In genomic region chr1:11982010-11982392, GRCh38 we compare ENCODE assay signal across 9 cellular contexts. TPM values are rescaled to one million over a fixed set of nuclear protein-coding genes. Genes with fewer than 3 reads are reported as not detected.
DNase-seq lines count a peak whose midpoint lies in the region; ATAC-seq and TF ChIP-seq lines count a peak whose summit lies in the region.
"Had no signal": no experiment of that assay in that cellular context is flagged by ENCODE, and none has a peak within 500 bp of the region (broad histone marks: within the 10 kb centered on the region; RNA-seq: fewer than 3 reads in every experiment).

No MANE protein-coding gene starts in this region.

- TF ChIP-seq POLR2A in HCT116 (IDR thresholded peaks at IDR 0.05; ENCODE audit: borderline replicate concordance, extremely low read depth, insufficient read depth, insufficient read length): no peak

- H3K27me3 Mint-ChIP-seq in CD14-positive monocyte (ENCODE audit: low read depth in 3 of 3): peaks cover 0 to 2% (median 0%) of the 10 kb centered on the region in 3 donors
- H3K27me3 Mint-ChIP-seq in activated naive CD8-positive, alpha-beta T cell treated with anti-CD3 and anti-CD28 coated beads, Interleukin-2, amount 10 ng/mL, durations not matched to agents 7 days and 5 days: no peaks in the 10 kb centered on the region

- H2AFZ ChIP-seq in HCT116 (ENCODE audit: low read depth, low read length, poor library complexity, severe bottlenecking): no peak overlapping the region

- peak; percentile 56 for TF ChIP-seq RAD21 in HCT116 (IDR thresholded peaks at IDR 0.05; ENCODE audit: low read depth)

- H3K4me1 ChIP-seq in HCT116 (ENCODE audit: control insufficient read depth in 1 of 2, insufficient read depth in 2 of 2, low read length in 2 of 2): peaks cover 21 to 24% of the 10 kb centered on the region in 2 experiments

- H3K36me3 Mint-ChIP-seq in CD14-positive monocyte: peaks cover 33 to 42% of the 10 kb centered on the region in 2 donors
- peaks cover 16% of the 10 kb centered on the region for H3K36me3 Mint-ChIP-seq in activated naive CD8-positive, alpha-beta T cell treated with anti-CD3 and anti-CD28 coated beads, Interleukin-2, amount 10 ng/mL, durations not matched to agents 7 days and 5 days

- H3K27ac ChIP-seq in HCT116 (ENCODE audit: low read depth, low read length): no peak overlapping the region; the same call in 1 of the 2 replicates

- no peaks in the 10 kb centered on the region for H3K9me2 ChIP-seq in HCT116 (ENCODE audit: insufficient read depth)

- no peak for DNase-seq in CD14-positive monocyte (ENCODE audit: low spot score)
- DNase-seq in HCT116 (ENCODE audit: low read depth, low spot score): peak; percentile 34
- DNase-seq in activated naive CD8-positive, alpha-beta T cell treated with anti-CD3 and anti-CD28 coated beads, Interleukin-2, amount 10 ng/mL, durations not matched to agents 7 days and 5 days: no peak
- peak; percentile 51 to 58 for DNase-seq in lung microvascular endothelial cell (ENCODE audit: low read depth in 2 of 2)
- DNase-seq in LoVo (ENCODE audit: low spot score): no peak
- DNase-seq in A172 (ENCODE audit: low spot score): no peak
- DNase-seq: NCI-H1436 treated with DMSO at 0.1 percent for 48 hours had no signal

- H3K9me3 ChIP-seq in HCT116 (ENCODE audit: control insufficient read depth in 1 of 2, insufficient read depth in 1 of 2, low read depth in 1 of 2, low read length in 2 of 2): no peaks in the 10 kb centered on the region

- RAD21 ChIA-PET in HCT116 (lab: Charles Lee; ENCODE audit: low non-redundant PET in 1 of 2, low total read pairs in 2 of 2, uncharacterized antibody in 2 of 2, unreplicated experiment in 2 of 2): interaction anchor here (0.7 to 1.3 kb wide), 3 partner anchors 43 to 73 kb away, joined by 3 to 10 read pairs (median 4); no protein-coding TSS in a partner anchor

- TF ChIP-seq CTCF in CD14-positive monocyte (IDR thresholded peaks at IDR 0.05) (peak; percentile 32), HCT116 (IDR thresholded peaks at IDR 0.05 in 2 of 3, conservative IDR thresholded peaks at IDR 0.05 in 1 of 3; ENCODE audit: borderline replicate concordance in 1 of 3, insufficient read depth in 1 of 3, low read depth in 2 of 3, low read length in 2 of 3) (peak in 2 of 3 experiments; percentile 65 to 69; a peak in 4 of 6 replicates)

- 0 out of 2 replicates have a peak, but pooled peaks have one; percentile 18 for ATAC-seq in HCT116
- no peak for ATAC-seq in activated naive CD8-positive, alpha-beta T cell treated with anti-CD3 and anti-CD28 coated beads, Interleukin-2, amount 10 ng/mL, durations not matched to agents 7 days and 5 days (ENCODE audit: low read depth)
- no peak for ATAC-seq in HG02678 (IDR thresholded peaks at IDR 0.05; ENCODE audit: unreplicated experiment)
- ATAC-seq in activated CD4-positive, CD25-positive, alpha-beta regulatory T cell treated with anti-CD3 and anti-CD28 coated beads, Interleukin-2, amount 50 U/mL, for 24 hours: no peak

- H3K27me3 ChIP-seq in HCT116 (ENCODE audit: insufficient read depth, low read length): no peaks in the 10 kb centered on the region

- no peaks in the 10 kb centered on the region for H4K20me1 ChIP-seq in HCT116 (ENCODE audit: insufficient read depth)

- CTCF ChIA-PET in HCT116 (lab: Charles Lee): interaction anchor here (1.0 to 1.5 kb wide), 3 partner anchors 15 to 143 kb away, joined by 3 to 5 read pairs (median 4); no protein-coding TSS in a partner anchor

- peaks cover 25 to 36% of the 10 kb centered on the region in 2 experiments for H3K36me3 ChIP-seq in HCT116 (ENCODE audit: control insufficient read depth in 1 of 2, insufficient read depth in 2 of 2, low read length in 2 of 2)

- H3K4me2 ChIP-seq in HCT116 (ENCODE audit: low read length): peak overlapping the region; percentile 82

- peaks cover 77% of the 10 kb centered on the region for H3K4me1 Mint-ChIP-seq in CD14-positive monocyte
- peaks cover 35% of the 10 kb centered on the region for H3K4me1 Mint-ChIP-seq in activated naive CD8-positive, alpha-beta T cell treated with anti-CD3 and anti-CD28 coated beads, Interleukin-2, amount 10 ng/mL, durations not matched to agents 7 days and 5 days

- peak overlapping the region; percentile 12 to 39 for H3K4me3 Mint-ChIP-seq in CD14-positive monocyte
- H3K4me3 Mint-ChIP-seq in activated naive CD8-positive, alpha-beta T cell treated with anti-CD3 and anti-CD28 coated beads, Interleukin-2, amount 10 ng/mL, durations not matched to agents 7 days and 5 days: peak overlapping the region; percentile 96

- intact Hi-C loops in CD14-positive monocyte (cut with micrococcal nuclease) (loop anchor here (5.0 to 10.0 kb wide), 3 partner anchors 35 to 177 kb away; partner anchors contain the start of genes CLCN6 (in 1 of the 2), MIIP (in 1 of the 2) and MTHFR (in 1 of the 2)), HCT116 (cut with micrococcal nuclease) (loop anchor here (1.0 to 5.0 kb wide), 2 partner anchors 55 to 144 kb away; partner anchors contain the start of gene KIAA2013)

- peak overlapping the region; percentile 80; the same call in 1 of the 2 replicates for H3K9ac ChIP-seq in HCT116 (ENCODE audit: low read length)

- peaks cover 0 to 2% (median 0%) of the 10 kb centered on the region in 7 donors for H3K9me3 Mint-ChIP-seq in CD14-positive monocyte
- H3K9me3 Mint-ChIP-seq in activated naive CD8-positive, alpha-beta T cell treated with anti-CD3 and anti-CD28 coated beads, Interleukin-2, amount 10 ng/mL, durations not matched to agents 7 days and 5 days: no peaks in the 10 kb centered on the region

- peaks cover 67% of the 10 kb centered on the region for H3K79me2 ChIP-seq in HCT116 (ENCODE audit: insufficient read depth, low read length)

- H3K27ac Mint-ChIP-seq in CD14-positive monocyte: peak overlapping the region in 6 of 7 donors; percentile 2 to 97 (median 92)
- peak overlapping the region; percentile 77 for H3K27ac Mint-ChIP-seq in activated naive CD8-positive, alpha-beta T cell treated with anti-CD3 and anti-CD28 coated beads, Interleukin-2, amount 10 ng/mL, durations not matched to agents 7 days and 5 days

- BruUV-seq in HCT116 (replicated peaks; lab: Mats Ljungman, UMichigan): no TSS peak

- POLR2A ChIA-PET in HCT116 (lab: Charles Lee): interaction anchor here (1.3 to 3.6 kb wide), 2 partner anchors 49 to 73 kb away, joined by 4 to 115 read pairs; no protein-coding TSS in a partner anchor
- POLR2A ChIA-PET in activated naive CD8-positive, alpha-beta T cell treated with anti-CD3 and anti-CD28 coated beads, Interleukin-2, amount 10 ng/mL, durations not matched to agents 7 days and 5 days (lab: Charles Lee): interaction anchor here (1.7 to 7.4 kb wide), 2 partner anchors 56 to 73 kb away, joined by 7 to 207 read pairs; partner anchors contain the start of gene KIAA2013

- no peak overlapping the region; a peak in 1 of 4 replicates for H3K4me3 ChIP-seq in HCT116 (replicated peaks in 1 of 2; ENCODE audit: low read depth in 1 of 2, low read length in 2 of 2)

TF ChIP-seq in HCT116, 20 proteins besides CTCF, POLR2A, EP300 and RAD21 (continues in another document):
- TF ChIP-seq FOSL1 (IDR thresholded peaks at IDR 0.05; ENCODE audit: low read depth): no peak
- TF ChIP-seq TCF7L2 (IDR thresholded peaks at IDR 0.05; ENCODE audit: borderline replicate concordance, extremely low read depth, insufficient read depth, insufficient read length): no peak
- TF ChIP-seq ZFX (IDR thresholded peaks at IDR 0.05): no peak
- TF ChIP-seq CBX3 (IDR thresholded peaks at IDR 0.05; ENCODE audit: low read depth): no peak
- TF ChIP-seq ELF1 (IDR thresholded peaks at IDR 0.05; ENCODE audit: borderline replicate concordance, low read depth): no peak
- no peak for TF ChIP-seq SIN3A (IDR thresholded peaks at IDR 0.05; ENCODE audit: low read depth)
- TF ChIP-seq SP1 (IDR thresholded peaks at IDR 0.05; ENCODE audit: low read depth): no peak
- TF ChIP-seq ATF3 (IDR thresholded peaks at IDR 0.05): no peak
- TF ChIP-seq EGR1 (IDR thresholded peaks at IDR 0.05; ENCODE audit: low read depth): no peak
- TF ChIP-seq EZH2phosphoT487 (IDR thresholded peaks at IDR 0.05; ENCODE audit: borderline replicate concordance): no peak
- no peak for TF ChIP-seq JUND (IDR thresholded peaks at IDR 0.05)
- TF ChIP-seq SRF (IDR thresholded peaks at IDR 0.05; ENCODE audit: low read depth): no peak
- no peak for TF ChIP-seq POLR2AphosphoS5 (IDR thresholded peaks at IDR 0.05; ENCODE audit: low read depth, low read length)

RNA-seq across cellular contexts. Expression of gene MFN2, which starts 1.8 kb away (rescaled TPM):
- 10 to 100 TPM; 26.3 to 30.3 TPM for polyA plus RNA-seq in CD14-positive monocyte
- total RNA-seq in HCT116 (2021; ENCODE audit: unreplicated experiment): 83.0 TPM
- 68.4 and 71.0 TPM in 2 replicates for polyA plus RNA-seq in HCT116 (2012)
- total RNA-seq in activated naive CD8-positive, alpha-beta T cell treated with anti-CD3 and anti-CD28 coated beads, Interleukin-2, amount 10 ng/mL, durations not matched to agents 7 days and 5 days: 10 to 100 TPM; 51.4 TPM
- total RNA-seq in lung microvascular endothelial cell: 41.0 and 56.5 TPM in 2 replicates
- total RNA-seq in A172 (2014; rRNA removed; shearing (Covaris generic)): 51.1 and 52.2 TPM in 2 replicates

RNA-seq across cellular contexts. Expression of gene MIIP, which starts 37.3 kb away (rescaled TPM):
- polyA plus RNA-seq in CD14-positive monocyte: 10 to 100 TPM; 45.9 to 56.4 TPM
- total RNA-seq in HCT116 (2021; ENCODE audit: unreplicated experiment) (39.6 TPM), lung microvascular endothelial cell (20.9 and 27.8 TPM in 2 replicates)
- 45.1 and 45.2 TPM in 2 replicates for polyA plus RNA-seq in HCT116 (2012)
- total RNA-seq in activated naive CD8-positive, alpha-beta T cell treated with anti-CD3 and anti-CD28 coated beads, Interleukin-2, amount 10 ng/mL, durations not matched to agents 7 days and 5 days: 10 to 100 TPM; 34.3 to 36.2 TPM
- 22.8 and 41.6 TPM in 2 replicates for total RNA-seq in A172 (2014; rRNA removed; shearing (Covaris generic))

RNA-seq across cellular contexts. Expression of gene PLOD1, which starts 47.5 kb away (rescaled TPM):
- polyA plus RNA-seq in CD14-positive monocyte: 10 to 100 TPM; 44.5 to 53.1 TPM
- total RNA-seq in HCT116 (2021; ENCODE audit: unreplicated experiment) (175 TPM), lung microvascular endothelial cell (135 and 141 TPM in 2 replicates)
- polyA plus RNA-seq in HCT116 (2012): 385 TPM in 2 replicates
- total RNA-seq in activated naive CD8-positive, alpha-beta T cell treated with anti-CD3 and anti-CD28 coated beads, Interleukin-2, amount 10 ng/mL, durations not matched to agents 7 days and 5 days: 10 to 100 TPM; 16.8 to 21.0 TPM
- 58.0 and 68.4 TPM in 2 replicates for total RNA-seq in A172 (2014; rRNA removed; shearing (Covaris generic))

RNA-seq across cellular contexts. Expression of gene KIAA2013, which starts 55.8 kb away (rescaled TPM):
- 10 to 100 TPM; 31.7 to 74.0 TPM for polyA plus RNA-seq in CD14-positive monocyte
- total RNA-seq in HCT116 (2021; ENCODE audit: unreplicated experiment) (61.9 TPM), lung microvascular endothelial cell (36.2 and 57.3 TPM in 2 replicates)
- polyA plus RNA-seq in HCT116 (2012): 77.1 and 87.7 TPM in 2 replicates
- 10 to 100 TPM; 36.1 to 38.3 TPM for total RNA-seq in activated naive CD8-positive, alpha-beta T cell treated with anti-CD3 and anti-CD28 coated beads, Interleukin-2, amount 10 ng/mL, durations not matched to agents 7 days and 5 days
- 37.5 and 42.5 TPM in 2 replicates for total RNA-seq in A172 (2014; rRNA removed; shearing (Covaris generic))

Comparison
In these comparisons a context has a peak if more than half of its experiments do, and no peak if none do; other contexts are left out.
1. DNase-seq: peak in HCT116 (single experiment) and lung microvascular endothelial cell (2 of 2); none in CD14-positive monocyte (single experiment), activated naive CD8-positive, alpha-beta T cell treated with anti-CD3 and anti-CD28 coated beads, Interleukin-2, amount 10 ng/mL, durations not matched to agents 7 days and 5 days (single experiment), LoVo (single experiment) and A172 (single experiment).